14 cellular contexts compared by ENCODE assay signal in the genomic region with DNA sequence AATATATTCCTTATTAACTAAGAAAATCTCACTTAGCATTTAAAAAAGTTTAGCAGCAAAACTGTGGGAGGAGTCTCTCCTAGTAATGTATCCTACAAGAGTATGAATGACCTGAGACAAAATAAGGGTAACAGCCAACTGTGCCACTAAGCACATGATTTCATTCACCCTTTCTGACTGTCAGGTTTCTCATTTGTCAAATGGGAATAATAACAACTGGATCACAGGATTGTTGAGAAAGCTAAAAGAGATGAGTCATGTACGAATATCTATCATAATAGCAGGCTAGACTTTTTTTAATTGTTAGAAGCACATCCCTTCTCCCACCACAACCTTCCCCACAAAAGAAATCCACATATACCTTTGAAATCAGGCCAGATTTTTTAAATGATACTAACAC. TPM values are rescaled to one million over a fixed set of nuclear protein-coding genes. Genes with fewer than 3 reads are reported as not detected.
A peak's percentile ranks its signal among the peaks of the same experiment; 100 is the strongest.
DNase-seq lines count a peak whose midpoint lies in the region; FAIRE-seq and TF ChIP-seq lines count a peak whose summit lies in the region.
"Had no signal": no experiment of that assay in that cellular context is flagged by ENCODE, and none has a peak within 500 bp of the region (broad histone marks: within the 10 kb centered on the region; RNA-seq: fewer than 3 reads in every experiment).

No MANE protein-coding gene starts in this region.

- H3K9me3 ChIP-seq in endothelial cell of umbilical vein (replicated peaks; ENCODE audit: control insufficient read depth, insufficient read depth, low read length), result no peaks in the 10 kb centered on the region
- H3K9me3 ChIP-seq: body of pancreas, pancreas had no signal

- FAIRE-seq in endothelial cell of umbilical vein (lab: Jason Lieb, UNC), result peak; percentile 67
- FAIRE-seq: pancreas had no signal

- no TSS peak for BruUV-seq in endothelial cell of umbilical vein (replicated peaks; lab: Mats Ljungman, UMichigan)

- H2AFZ ChIP-seq in endothelial cell of umbilical vein (ENCODE audit: low read depth, low read length), result no peak overlapping the region

- intact Hi-C loops in endothelial cell of umbilical vein (cut with micrococcal nuclease), result loop anchor here (5.0 kb wide), 1 partner anchor 33 kb away; no protein-coding TSS in a partner anchor

- no peak for TF ChIP-seq CTCF in AG10803 (conservative IDR thresholded peaks at IDR 0.05; ENCODE audit: low read length)
- no peak for TF ChIP-seq CTCF in endothelial cell of umbilical vein (IDR thresholded peaks at IDR 0.05; ENCODE audit: extremely low read depth in 1 of 2, insufficient read depth in 1 of 2, low read depth in 1 of 2, low read length in 2 of 2)

- no peak overlapping the region for H3K4me2 ChIP-seq in endothelial cell of umbilical vein (ENCODE audit: insufficient read depth, low read length)

- no peak overlapping the region for H3K4me3 ChIP-seq in AG10803 (ENCODE audit: low read length)
- H3K4me3 ChIP-seq in endothelial cell of umbilical vein (replicated peaks in 1 of 3; ENCODE audit: insufficient read depth in 1 of 3, low read depth in 1 of 3, low read length in 3 of 3), result no peak overlapping the region
- H3K4me3 ChIP-seq: body of pancreas, pancreas had no signal

- H3K79me2 ChIP-seq in endothelial cell of umbilical vein (ENCODE audit: control insufficient read depth, insufficient read depth, low read length), result peaks cover 10% of the 10 kb centered on the region

- dilution Hi-C loops in endothelial cell of umbilical vein (cut with MboI; ENCODE audit: extremely low pct_ligation_motif_present, low sequenced_read_pairs), result no loop called here

- H4K20me1 ChIP-seq in endothelial cell of umbilical vein (replicated peaks; ENCODE audit: control insufficient read depth, extremely low read depth, insufficient read depth, low read length), result no peaks in the 10 kb centered on the region

- TF ChIP-seq POLR2A in endothelial cell of umbilical vein (IDR thresholded peaks at IDR 0.05; ENCODE audit: low read depth, low read length), result no peak

- DNase-seq in AG10803 (ENCODE audit: low read depth) (peak; percentile 28), NCI-H69 (lab: John Stamatoyannopoulos, UW) (peak; percentile 60), endothelial cell of umbilical vein (ENCODE audit: low read depth, low spot score) (peak; percentile 73), myocyte (ENCODE audit: low read depth) (peak; percentile 73), amygdala (lab: John Stamatoyannopoulos, UW) (no peak), NCI-H1092 treated with DMSO at 0.1 percent for 48 hours (lab: John Stamatoyannopoulos, UW) (no peak), HPDE6-E6E7 (ENCODE audit: extremely low spot score) (no peak), 8988T (no peak)
- DNase-seq: activated CD4-positive, alpha-beta T cell treated with anti-CD3 and anti-CD28 coated beads, Interleukin-2, amount 50 U/mL, for 4 hours; body of pancreas; midbrain; NCI-H1048; pancreas; T-helper 9 cell had no signal

- H3K36me3 ChIP-seq in endothelial cell of umbilical vein (ENCODE audit: control insufficient read depth in 2 of 2, extremely low read depth in 1 of 2, insufficient read depth in 2 of 2, low read length in 2 of 2), result no peaks in the 10 kb centered on the region
- H3K36me3 ChIP-seq: pancreas had no signal

- H3K27me3 ChIP-seq in endothelial cell of umbilical vein (ENCODE audit: control insufficient read depth in 2 of 2, insufficient read depth in 2 of 2, low read length in 2 of 2), result no peaks in the 10 kb centered on the region
- H3K27me3 ChIP-seq: body of pancreas, pancreas had no signal

- peak overlapping the region; percentile 20 for H3K27ac ChIP-seq in endothelial cell of umbilical vein (ENCODE audit: insufficient read depth, low read depth, low read length)
- H3K27ac ChIP-seq: body of pancreas, pancreas had no signal

- no peak overlapping the region for H3K9ac ChIP-seq in endothelial cell of umbilical vein (replicated peaks; ENCODE audit: extremely low read depth, insufficient read depth, low read length)

- CTCF ChIA-PET in endothelial cell of umbilical vein (lab: Charles Lee), result interaction anchor here (0.5 to 2.3 kb wide), 5 partner anchors 35 to 510 kb away, joined by 3 to 9 read pairs (median 4); a partner anchor contains a TSS

- H3K9me1 ChIP-seq in endothelial cell of umbilical vein (replicated peaks; ENCODE audit: control insufficient read depth, extremely low read depth, insufficient read depth, low read length), result no peaks in the 10 kb centered on the region

- peaks cover 8% of the 10 kb centered on the region for H3K4me1 ChIP-seq in endothelial cell of umbilical vein (ENCODE audit: control insufficient read depth, extremely low read depth, insufficient read depth, low read length)
- H3K4me1 ChIP-seq: body of pancreas, pancreas had no signal

- POLR2A ChIA-PET in endothelial cell of umbilical vein (lab: Charles Lee), result no interaction called here

TF ChIP-seq in endothelial cell of umbilical vein, 7 proteins besides CTCF, POLR2A, EP300 and RAD21:
- TF ChIP-seq EZH2 (IDR thresholded peaks at IDR 0.05; ENCODE audit: borderline replicate concordance, low read depth, low read length, severe bottlenecking) (no peak), JUN (IDR thresholded peaks at IDR 0.05; ENCODE audit: borderline replicate concordance, insufficient read depth, insufficient read length, low read depth) (peak; percentile 25), FOS (IDR thresholded peaks at IDR 0.05; ENCODE audit: borderline replicate concordance, insufficient read depth, low read length) (peak; percentile 79)

RNA-seq across cellular contexts. Expression of a gene that starts 39.5 kb away (rescaled TPM):
- 46.4 and 49.5 TPM in 2 replicates for total RNA-seq in endothelial cell of umbilical vein
- polyA plus RNA-seq in endothelial cell of umbilical vein, result 16.8 and 19.5 TPM in 2 replicates
- 18.7 and 19.9 TPM in 2 replicates for polyA plus RNA-seq in endothelial cell of umbilical vein (2011; cell fraction: cytosol; rRNA removed)
- polyA plus RNA-seq in endothelial cell of umbilical vein (2011; cell fraction: nucleus; rRNA removed), result 20.6 and 21.5 TPM in 2 replicates
- polyA plus RNA-seq in endothelial cell of umbilical vein (2012), result 29.6 and 49.7 TPM in 2 replicates
- polyA minus RNA-seq in endothelial cell of umbilical vein, result 37.7 and 41.8 TPM in 2 replicates
- 39.1 TPM for polyA minus RNA-seq in endothelial cell of umbilical vein (2011; cell fraction: cytosol; rRNA and poly(A)+ RNA removed)
- 60.4 and 72.9 TPM in 2 replicates for polyA minus RNA-seq in endothelial cell of umbilical vein (2011; cell fraction: nucleus; rRNA and poly(A)+ RNA removed)
- 18.5 and 25.7 TPM in 2 replicates for total RNA-seq in myocyte
- polyA plus RNA-seq in myocyte (2012), result 18.9 TPM

Comparison
In these comparisons a context has a peak if more than half of its experiments do, and no peak if none do; other contexts are left out.
1. DNase-seq: peak in AG10803 (single experiment), NCI-H69 (single experiment), endothelial cell of umbilical vein (single experiment) and myocyte (single experiment); none in amygdala (0 of 56), NCI-H1092 treated with DMSO at 0.1 percent for 48 hours (single experiment), HPDE6-E6E7 (single experiment) and 8988T (single experiment).